In the genomic region with DNA sequence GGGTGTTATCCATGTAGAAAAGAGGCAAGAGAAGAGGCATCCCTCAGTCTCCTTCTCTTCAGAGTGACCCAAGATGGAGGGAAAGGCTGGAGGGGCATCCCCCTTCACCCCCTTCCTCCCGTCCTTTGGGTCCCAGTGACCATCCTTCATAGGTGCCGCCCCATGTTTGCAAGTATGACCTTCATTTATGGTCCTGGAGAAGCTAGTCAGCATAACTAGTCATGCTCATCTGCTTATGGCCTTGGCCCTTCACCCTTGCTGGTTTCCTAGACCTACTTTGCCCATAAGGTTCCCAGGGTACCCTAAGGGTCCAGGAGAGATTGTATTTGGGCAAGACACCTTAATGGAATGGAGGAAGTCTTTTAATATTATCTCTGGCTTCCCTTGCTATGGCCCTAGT, we compare ENCODE assay signal across 20 cellular contexts. TPM values are rescaled to one million over a fixed set of nuclear protein-coding genes. Genes with fewer than 3 reads are reported as not detected.
A peak's percentile ranks its signal among the peaks of the same experiment; 100 is the strongest.
DNase-seq lines count a peak whose midpoint lies in the region; ATAC-seq, FAIRE-seq and TF ChIP-seq lines count a peak whose summit lies in the region.
"Had no signal": no experiment of that assay in that cellular context is flagged by ENCODE, and none has a peak within 500 bp of the region (broad histone marks: within the 10 kb centered on the region; RNA-seq: fewer than 3 reads in every experiment).

No MANE protein-coding gene starts in this region.

- POLR2A ChIA-PET in HepG2 (lab: Yijun Ruan, JAX): no interaction called here

- H3K27ac ChIP-seq in HepG2 (ENCODE audit: extremely low read length, insufficient read depth, low read length): no peak overlapping the region
- H3K27ac ChIP-seq in right lobe of liver: no peak overlapping the region
- no peak overlapping the region for H3K27ac ChIP-seq in osteoblast (ENCODE audit: low read depth, low read length)
- H3K27ac ChIP-seq: A549; BLaER1 treated with 17β-estradiol and CSF1 and Interleukin-3, amounts not matched to agents 10 nM and 100 nM had no signal

- no peak overlapping the region for H3K9ac ChIP-seq in HepG2 (ENCODE audit: insufficient read depth, low read depth, low read length)
- H3K9ac ChIP-seq: BLaER1 treated with 17β-estradiol and CSF1 and Interleukin-3, amounts not matched to agents 10 nM and 100 nM had no signal

- TF ChIP-seq EP300 in HepG2 (IDR thresholded peaks at IDR 0.05; ENCODE audit: low read depth in 2 of 2, low read length in 2 of 2): no peak
- TF ChIP-seq EP300 in HepG2 (CRISPR knock-in tag; IDR thresholded peaks at IDR 0.05; ENCODE audit: borderline replicate concordance): no peak

- no peak for TF ChIP-seq RAD21 in HepG2 (CRISPR knock-in tag; IDR thresholded peaks at IDR 0.05)

- WGBS in HepG2 (ENCODE audit: low lambda C conversion rate): 25% methylated on average over 2 of the region's 2 CpGs
- WGBS in right lobe of liver (ENCODE audit: insufficient coverage, low coverage, low lambda C conversion rate, missing lambda C conversion rate): no CpG with 5 or more reads among the region's 2 CpGs

- no peaks in the 10 kb centered on the region for H3K36me3 ChIP-seq in HepG2 (replicated peaks in 1 of 2; ENCODE audit: control insufficient read depth in 1 of 2, insufficient read depth in 2 of 2, low read length in 2 of 2)
- no peaks in the 10 kb centered on the region for H3K36me3 ChIP-seq in right lobe of liver
- H3K36me3 ChIP-seq in osteoblast (ENCODE audit: insufficient read depth, low read length): no peaks in the 10 kb centered on the region
- H3K36me3 ChIP-seq: BE2C, HAP-1 had no signal

- no peaks in the 10 kb centered on the region for H3K79me2 ChIP-seq in HepG2 (ENCODE audit: insufficient read depth, low read length)
- no peaks in the 10 kb centered on the region for H3K79me2 ChIP-seq in osteoblast (ENCODE audit: insufficient read depth, low read length)

- in situ Hi-C loops in HepG2 (cut with HindIII; ENCODE audit: extremely low pct_ligation_motif_present, low pct_unique_long_range_greater_than_20kb): loop anchor here (10.0 kb wide), 1 partner anchor 127 kb away; no protein-coding TSS in a partner anchor

- H3K9me3 ChIP-seq in HepG2 (ENCODE audit: low read length): peaks cover 10% of the 10 kb centered on the region
- peaks cover 0 to 6% (median 0%) of the 10 kb centered on the region in 4 donors for H3K9me3 ChIP-seq in right lobe of liver
- H3K9me3 ChIP-seq in osteoblast (ENCODE audit: low read depth, low read length): peaks cover 3% of the 10 kb centered on the region

- no peaks in the 10 kb centered on the region for H4K20me1 ChIP-seq in HepG2 (ENCODE audit: insufficient read depth, low read length)
- H4K20me1 ChIP-seq in osteoblast (ENCODE audit: insufficient read depth, low read length): no peaks in the 10 kb centered on the region

- TF ChIP-seq POLR2A in HepG2 (IDR thresholded peaks at IDR 0.05; ENCODE audit: insufficient read depth in 1 of 2, low read depth in 2 of 2, low read length in 2 of 2): no peak
- no peak for TF ChIP-seq POLR2A in right lobe of liver (IDR thresholded peaks at IDR 0.05)

- intact Hi-C loops in HepG2 (cut with micrococcal nuclease; ENCODE audit: unreplicated experiment) (no loop called here), right lobe of liver (cut with DNase I) (no loop called here)

- no peaks in the 10 kb centered on the region for H3K4me1 ChIP-seq in HepG2 (ENCODE audit: insufficient read depth, low read length)
- H3K4me1 ChIP-seq in right lobe of liver: no peaks in the 10 kb centered on the region
- no peaks in the 10 kb centered on the region for H3K4me1 ChIP-seq in osteoblast (ENCODE audit: insufficient read depth, low read length)
- H3K4me1 ChIP-seq: A549, BE2C, HAP-1 had no signal

- no peak for DNase-seq in HepG2 (ENCODE audit: low spot score)
- no peak for DNase-seq in right lobe of liver
- DNase-seq in OCI-M1 (lab: John Stamatoyannopoulos, UW): peak; percentile 26
- DNase-seq in osteoblast (ENCODE audit: insufficient read length, low spot score, missing footprints): peak; percentile 6
- no peak for DNase-seq in SW480 (ENCODE audit: low spot score)
- DNase-seq: 8988T; ACHN; BE2C; CD8-positive, alpha-beta memory T cell; DMS 273 treated with DMSO at 0.1 percent for 48 hours; DMS79; GOT3 had no signal

- TF ChIP-seq CTCF in HepG2 (CRISPR knock-in tag; IDR thresholded peaks at IDR 0.05): no peak
- no peak for TF ChIP-seq CTCF in right lobe of liver (IDR thresholded peaks at IDR 0.05)
- no peak for TF ChIP-seq CTCF in osteoblast (IDR thresholded peaks at IDR 0.05; ENCODE audit: extremely low read depth, low read depth, low read length)

- BruUV-seq in HepG2 (replicated peaks; lab: Mats Ljungman, UMichigan): no TSS peak

- CTCF ChIA-PET in HepG2 (lab: Yijun Ruan, JAX; ENCODE audit: low intra/inter-chr PET ratio, low total read pairs): no interaction called here

- no peak for FAIRE-seq in HepG2 (lab: Jason Lieb, UNC)
- FAIRE-seq: A549, D721Med, GM12891, GM18507, H54 had no signal

- no peak overlapping the region for H2AFZ ChIP-seq in HepG2 (ENCODE audit: low read length)
- no peak overlapping the region for H2AFZ ChIP-seq in osteoblast (ENCODE audit: low read length)

- H3K4me3 ChIP-seq in HepG2 (replicated peaks in 1 of 3; ENCODE audit: insufficient read depth in 1 of 3, low read depth in 2 of 3, low read length in 3 of 3): no peak overlapping the region
- no peak overlapping the region for H3K4me3 ChIP-seq in right lobe of liver
- H3K4me3 ChIP-seq in osteoblast (ENCODE audit: insufficient read depth, low read length): no peak overlapping the region
- H3K4me3 ChIP-seq: A549, HAP-1 had no signal

- ATAC-seq in HepG2 (no peak), right lobe of liver (no peak), GM21447 (IDR thresholded peaks at IDR 0.05; ENCODE audit: unreplicated experiment) (no peak)

- H3K4me2 ChIP-seq in HepG2 (ENCODE audit: low read depth, low read length): no peak overlapping the region
- no peak overlapping the region for H3K4me2 ChIP-seq in osteoblast (ENCODE audit: insufficient read depth, low read length)
- H3K4me2 ChIP-seq: A549; BLaER1 treated with 17β-estradiol and CSF1 and Interleukin-3, amounts not matched to agents 10 nM and 100 nM had no signal

- H3K27me3 ChIP-seq in HepG2 (ENCODE audit: control insufficient read depth in 1 of 2, insufficient read depth in 2 of 2, low read length in 2 of 2): 0 out of 5 replicates have a peak, but pooled peaks cover 0 to 3% of the 10 kb centered on the region in 2 experiments
- H3K27me3 ChIP-seq in right lobe of liver: no peaks in the 10 kb centered on the region
- H3K27me3 ChIP-seq in osteoblast (ENCODE audit: insufficient read depth, low read length): no peaks in the 10 kb centered on the region
- H3K27me3 ChIP-seq: BE2C; BLaER1 treated with 17β-estradiol and CSF1 and Interleukin-3, amounts not matched to agents 10 nM and 100 nM had no signal

TF ChIP-seq in HepG2, 621 proteins besides CTCF, POLR2A, EP300 and RAD21:
- TF ChIP-seq AGO1 (IDR thresholded peaks at IDR 0.05; ENCODE audit: low read depth, low read length, poor library complexity, severe bottlenecking) (no peak), ZNF616 (CRISPR knock-in tag; IDR thresholded peaks at IDR 0.05; ENCODE audit: low read depth) (peak; percentile 99), CBX5 (CRISPR knock-in tag; IDR thresholded peaks at IDR 0.05; ENCODE audit: borderline replicate concordance) (no peak), PAX8 (CRISPR knock-in tag; IDR thresholded peaks at IDR 0.05; ENCODE audit: borderline replicate concordance) (no peak), FOSL2 (CRISPR knock-in tag; IDR thresholded peaks at IDR 0.05) (no peak)

RNA-seq across cellular contexts. Expression of a gene that starts 46.7 kb away (rescaled TPM):
- 332 and 478 TPM in 2 replicates for total RNA-seq in HepG2 (2016; rRNA removed; fragmentation: Illumina TruSeq; extraction: Trizol)
- 55.4 and 58.1 TPM in 2 replicates for total RNA-seq in HepG2 (2016; cell fraction: cytosol; rRNA removed; fragmentation: Illumina TruSeq; extraction: Trizol; ENCODE audit: low read depth)
- total RNA-seq in HepG2 (2016; cell fraction: insoluble cytoplasmic fraction; rRNA removed; fragmentation: Illumina TruSeq; extraction: Trizol): 327 and 486 TPM in 2 replicates
- total RNA-seq in HepG2 (2016; cell fraction: membrane; rRNA removed; fragmentation: Illumina TruSeq; extraction: Trizol): 88.2 and 95.3 TPM in 2 replicates
- 133 and 139 TPM in 2 replicates for total RNA-seq in HepG2 (2016; cell fraction: nucleus; rRNA removed; fragmentation: Illumina TruSeq; extraction: Trizol)
- 49.9 and 90.5 TPM in 2 replicates for polyA plus RNA-seq in HepG2 (2011; rRNA removed)
- 47.8 and 56.0 TPM in 2 replicates for polyA plus RNA-seq in HepG2 (2011; cell fraction: cytosol; rRNA removed)
- 32.4 and 36.5 TPM in 2 replicates for polyA plus RNA-seq in HepG2 (2011; cell fraction: nucleus; rRNA removed)
- polyA plus RNA-seq in HepG2 (2012): 115 and 248 TPM in 2 replicates
- polyA plus RNA-seq in HepG2 (2016; cell fraction: cytosol; fragmentation: Illumina TruSeq; extraction: Trizol; ENCODE audit: low read depth): 44.2 and 44.6 TPM in 2 replicates
- 657 and 732 TPM in 2 replicates for polyA plus RNA-seq in HepG2 (2016; cell fraction: insoluble cytoplasmic fraction; fragmentation: Illumina TruSeq; extraction: Trizol; ENCODE audit: low read depth)
- 82.0 and 83.9 TPM in 2 replicates for polyA plus RNA-seq in HepG2 (2016; cell fraction: membrane; fragmentation: Illumina TruSeq; extraction: Trizol; ENCODE audit: low read depth)
- polyA plus RNA-seq in HepG2 (2016; cell fraction: nucleus; fragmentation: Illumina TruSeq; extraction: Trizol; ENCODE audit: insufficient read depth, low read depth): 316 and 322 TPM in 2 replicates
- polyA minus RNA-seq in HepG2 (2011; rRNA and poly(A)+ RNA removed; ENCODE audit: low replicate concordance): 14.1 and 27.2 TPM in 2 replicates
- polyA minus RNA-seq in HepG2 (2011; cell fraction: cytosol; rRNA and poly(A)+ RNA removed): 29.2 and 45.7 TPM in 2 replicates
- polyA minus RNA-seq in HepG2 (2011; cell fraction: nucleus; rRNA and poly(A)+ RNA removed): 46.0 and 60.1 TPM in 2 replicates
- 10 to 100 TPM in 3 of 6 experiments, 1 to 10 TPM in 3; 6.1 to 13.5 (median 9.2) TPM for total RNA-seq in right lobe of liver
- 29.2 and 30.4 TPM in 2 replicates for total RNA-seq in osteoblast

Comparison
In these comparisons a context has a peak if more than half of its experiments do, and no peak if none do; other contexts are left out.
1. DNase-seq: peak in OCI-M1 (single experiment) and osteoblast (single experiment); none in HepG2 (single experiment), right lobe of liver (0 of 3) and SW480 (single experiment).